In the genomic region with DNA sequence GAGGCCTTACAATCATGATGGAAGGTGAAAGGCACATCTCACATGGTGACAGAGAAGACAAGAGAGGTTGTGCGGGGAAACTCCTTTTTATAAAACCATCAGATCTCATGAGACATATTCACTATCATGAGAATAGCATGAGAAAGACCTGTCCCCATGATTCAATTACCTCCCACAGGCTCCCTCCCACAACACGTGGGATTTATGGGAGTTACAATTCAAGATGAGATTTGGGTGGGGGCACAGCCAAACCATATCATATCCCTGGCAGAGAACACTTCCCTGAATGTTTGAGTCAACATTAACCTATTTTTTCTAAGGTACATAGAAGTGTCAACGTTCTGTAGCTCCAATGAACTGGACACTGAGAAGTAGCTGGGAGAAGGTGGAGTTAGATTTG, we compare ENCODE assay signal across 27 cellular contexts.
"Had no signal": no experiment of that assay in that cellular context is flagged by ENCODE, and none has a peak within 500 bp of the region (broad histone marks: within the 10 kb centered on the region; RNA-seq: fewer than 3 reads in every experiment).

No MANE protein-coding gene starts in this region.

- H3K27ac ChIP-seq: neural progenitor cell, ovary, parathyroid adenoma, psoas muscle, right lobe of liver, sigmoid colon, thoracic aorta, thyroid gland, tibial nerve, vagina had no signal

- DNase-seq: occipital lobe; ovary; posterior cingulate gyrus; psoas muscle; right cardiac atrium; right lobe of liver; sigmoid colon; small intestine; stimulated activated CD4-positive, alpha-beta T cell treated with anti-CD3 and anti-CD28 coated beads, Interleukin-15, amount 100 ng/mL, for 24 hours; stimulated activated CD4-positive, alpha-beta T cell treated with anti-CD3 and anti-CD28 coated beads, Interleukin-2, amount 100 ng/mL, for 24 hours; stimulated activated CD4-positive, alpha-beta T cell treated with anti-CD3 and anti-CD28 coated beads, Interleukin-2, amount 100 ng/mL, for 48 hours; stimulated activated CD4-positive, alpha-beta T cell treated with anti-CD3 and anti-CD28 coated beads, Interleukin-4, amount 100 ng/mL, for 24 hours; stimulated activated naive B cell treated with anti-CD40 and anti-IgM and Interleukin-4, amounts not matched to agents 10 μg/mL and 1 μg/mL and 100 μg/mL, for 72 hours; stimulated activated naive CD4-positive, alpha-beta T cell treated with Interleukin-2 at 50 U/mL for 16 hours; stomach; thyroid gland; trophoblast cell; upper lobe of left lung had no signal

- H3K36me3 ChIP-seq: neural progenitor cell, ovary, right lobe of liver, sigmoid colon, stomach, thoracic aorta, thyroid gland, tibial nerve, upper lobe of left lung, vagina had no signal

- H3K9me3 Mint-ChIP-seq: neural progenitor cell; stimulated activated effector memory CD8-positive, alpha-beta T cell treated with anti-CD3 and anti-CD28 coated beads, Interleukin-12 subunit alpha, Interleukin-12 subunit beta, amount 100 ng/mL, for 72 hours; stimulated activated naive B cell treated with anti-CD40 and anti-IgM and Interleukin-4, amounts not matched to agents 10 μg/mL and 1 μg/mL and 100 μg/mL, for 72 hours; stimulated activated naive CD8-positive, alpha-beta T cell treated with anti-CD3 and anti-CD28 coated beads, Interleukin-15, Interleukin-2, amounts not matched to agents 100 ng/mL and 50 ng/mL, for 24 hours had no signal

- H3K79me2 ChIP-seq: parathyroid adenoma had no signal

- H3K27me3 ChIP-seq: neural progenitor cell, ovary, right lobe of liver, sigmoid colon, stomach, thyroid gland, tibial nerve, upper lobe of left lung, vagina had no signal

- H3K4me3 ChIP-seq: neural progenitor cell, ovary, psoas muscle, right lobe of liver, sigmoid colon, stomach, thoracic aorta, thyroid gland, tibial nerve, upper lobe of left lung, vagina had no signal

- H3K36me3 Mint-ChIP-seq: natural killer cell treated with Interleukin-12 subunit alpha and Interleukin-12 subunit beta and Interleukin-15 and Interleukin-18, amount 100 ng/mL, for 72 hours; neural progenitor cell; stimulated activated effector memory CD8-positive, alpha-beta T cell treated with anti-CD3 and anti-CD28 coated beads, Interleukin-12 subunit alpha, Interleukin-12 subunit beta, amount 100 ng/mL, for 72 hours; stimulated activated naive B cell treated with anti-CD40 and anti-IgM and Interleukin-4, amounts not matched to agents 10 μg/mL and 1 μg/mL and 100 μg/mL, for 72 hours had no signal

- ATAC-seq: natural killer cell treated with Interleukin-12 subunit alpha and Interleukin-12 subunit beta and Interleukin-15 and Interleukin-18, amount 100 ng/mL, for 72 hours; psoas muscle; right cardiac atrium; right lobe of liver; stimulated activated effector memory CD8-positive, alpha-beta T cell treated with anti-CD3 and anti-CD28 coated beads, Interleukin-12 subunit alpha, Interleukin-12 subunit beta, amount 100 ng/mL, for 72 hours; stimulated activated naive B cell treated with anti-CD40 and anti-IgM and Interleukin-4, amounts not matched to agents 10 μg/mL and 1 μg/mL and 100 μg/mL, for 72 hours had no signal

- H3K27me3 Mint-ChIP-seq: natural killer cell treated with Interleukin-12 subunit alpha and Interleukin-12 subunit beta and Interleukin-15 and Interleukin-18, amount 100 ng/mL, for 72 hours; stimulated activated naive B cell treated with anti-CD40 and anti-IgM and Interleukin-4, amounts not matched to agents 10 μg/mL and 1 μg/mL and 100 μg/mL, for 72 hours; stimulated activated naive CD8-positive, alpha-beta T cell treated with anti-CD3 and anti-CD28 coated beads, Interleukin-15, Interleukin-2, amounts not matched to agents 100 ng/mL and 50 ng/mL, for 24 hours had no signal

- H3K4me2 ChIP-seq: neural progenitor cell had no signal

- H2AFZ ChIP-seq: neural progenitor cell, parathyroid adenoma had no signal

- H3K27ac Mint-ChIP-seq: natural killer cell treated with Interleukin-12 subunit alpha and Interleukin-12 subunit beta and Interleukin-15 and Interleukin-18, amount 100 ng/mL, for 72 hours; neural progenitor cell; progenitor cell of endocrine pancreas; stimulated activated effector memory CD8-positive, alpha-beta T cell treated with anti-CD3 and anti-CD28 coated beads, Interleukin-12 subunit alpha, Interleukin-12 subunit beta, amount 100 ng/mL, for 72 hours; stimulated activated naive B cell treated with anti-CD40 and anti-IgM and Interleukin-4, amounts not matched to agents 10 μg/mL and 1 μg/mL and 100 μg/mL, for 72 hours; stimulated activated naive CD8-positive, alpha-beta T cell treated with anti-CD3 and anti-CD28 coated beads, Interleukin-15, Interleukin-2, amounts not matched to agents 100 ng/mL and 50 ng/mL, for 24 hours had no signal

- H3K4me3 Mint-ChIP-seq: natural killer cell treated with Interleukin-12 subunit alpha and Interleukin-12 subunit beta and Interleukin-15 and Interleukin-18, amount 100 ng/mL, for 72 hours; neural progenitor cell; stimulated activated effector memory CD8-positive, alpha-beta T cell treated with anti-CD3 and anti-CD28 coated beads, Interleukin-12 subunit alpha, Interleukin-12 subunit beta, amount 100 ng/mL, for 72 hours; stimulated activated naive B cell treated with anti-CD40 and anti-IgM and Interleukin-4, amounts not matched to agents 10 μg/mL and 1 μg/mL and 100 μg/mL, for 72 hours; stimulated activated naive CD8-positive, alpha-beta T cell treated with anti-CD3 and anti-CD28 coated beads, Interleukin-15, Interleukin-2, amounts not matched to agents 100 ng/mL and 50 ng/mL, for 24 hours had no signal

- H3K4me1 ChIP-seq: parathyroid adenoma had no signal

- H3K9me3 ChIP-seq: ovary, psoas muscle, right lobe of liver, sigmoid colon, stomach, thoracic aorta, thyroid gland, tibial nerve, upper lobe of left lung, vagina had no signal

- H3K4me1 Mint-ChIP-seq: stimulated activated effector memory CD8-positive, alpha-beta T cell treated with anti-CD3 and anti-CD28 coated beads, Interleukin-12 subunit alpha, Interleukin-12 subunit beta, amount 100 ng/mL, for 72 hours; stimulated activated naive B cell treated with anti-CD40 and anti-IgM and Interleukin-4, amounts not matched to agents 10 μg/mL and 1 μg/mL and 100 μg/mL, for 72 hours had no signal
